ENCODE assay signal across 9 cellular contexts in genomic region chr1:40421694-40422384, GRCh38.
DNase-seq lines count a peak whose midpoint lies in the region; ATAC-seq lines count a peak whose summit lies in the region.
"Had no signal": no experiment of that assay in that cellular context is flagged by ENCODE, and none has a peak within 500 bp of the region (broad histone marks: within the 10 kb centered on the region; RNA-seq: fewer than 3 reads in every experiment).

No MANE protein-coding gene starts in this region.

- H3K4me1 Mint-ChIP-seq in T-helper 1 cell treated with Interleukin-12 subunit alpha and Interleukin-12 subunit beta and Interleukin-4 antibody, amounts not matched to agents 30 μg/mL and 1 μg/mL, for 36 hours (ENCODE audit: low read depth): peaks cover 13% of the 10 kb centered on the region
- H3K4me1 Mint-ChIP-seq in stimulated activated naive B cell treated with anti-CD40 and anti-IgM and Interleukin-4, amounts not matched to agents 10 μg/mL and 1 μg/mL and 100 μg/mL, for 72 hours: peaks cover 40 to 63% of the 10 kb centered on the region in 2 donors

- no peaks in the 10 kb centered on the region for H3K27me3 Mint-ChIP-seq in T-helper 1 cell treated with Interleukin-12 subunit alpha and Interleukin-12 subunit beta and Interleukin-4 antibody, amounts not matched to agents 30 μg/mL and 1 μg/mL, for 36 hours (ENCODE audit: low read depth)
- H3K27me3 Mint-ChIP-seq in stimulated activated naive B cell treated with anti-CD40 and anti-IgM and Interleukin-4, amounts not matched to agents 10 μg/mL and 1 μg/mL and 100 μg/mL, for 72 hours: no peaks in the 10 kb centered on the region

- no peak overlapping the region for H3K4me3 Mint-ChIP-seq in T-helper 1 cell treated with Interleukin-12 subunit alpha and Interleukin-12 subunit beta and Interleukin-4 antibody, amounts not matched to agents 30 μg/mL and 1 μg/mL, for 36 hours
- peak overlapping the region in 1 of 2 donors; percentile 20 for H3K4me3 Mint-ChIP-seq in stimulated activated naive B cell treated with anti-CD40 and anti-IgM and Interleukin-4, amounts not matched to agents 10 μg/mL and 1 μg/mL and 100 μg/mL, for 72 hours

- H3K27ac Mint-ChIP-seq in T-helper 1 cell treated with Interleukin-12 subunit alpha and Interleukin-12 subunit beta and Interleukin-4 antibody, amounts not matched to agents 30 μg/mL and 1 μg/mL, for 36 hours: peak overlapping the region; percentile 55
- peak overlapping the region; percentile 11 for H3K27ac Mint-ChIP-seq in stimulated activated naive B cell treated with anti-CD40 and anti-IgM and Interleukin-4, amounts not matched to agents 10 μg/mL and 1 μg/mL and 100 μg/mL, for 72 hours

- peaks cover 80% of the 10 kb centered on the region for H3K36me3 Mint-ChIP-seq in T-helper 1 cell treated with Interleukin-12 subunit alpha and Interleukin-12 subunit beta and Interleukin-4 antibody, amounts not matched to agents 30 μg/mL and 1 μg/mL, for 36 hours (ENCODE audit: low read depth)
- H3K36me3 Mint-ChIP-seq in stimulated activated naive B cell treated with anti-CD40 and anti-IgM and Interleukin-4, amounts not matched to agents 10 μg/mL and 1 μg/mL and 100 μg/mL, for 72 hours: peaks cover 76 to 83% of the 10 kb centered on the region in 2 donors

- no peaks in the 10 kb centered on the region for H3K9me3 Mint-ChIP-seq in T-helper 1 cell treated with Interleukin-12 subunit alpha and Interleukin-12 subunit beta and Interleukin-4 antibody, amounts not matched to agents 30 μg/mL and 1 μg/mL, for 36 hours
- H3K9me3 Mint-ChIP-seq in stimulated activated naive B cell treated with anti-CD40 and anti-IgM and Interleukin-4, amounts not matched to agents 10 μg/mL and 1 μg/mL and 100 μg/mL, for 72 hours: peaks cover 0 to 1% of the 10 kb centered on the region in 2 donors

- no peak for DNase-seq in T-helper 1 cell
- DNase-seq in OCI-M1 (lab: John Stamatoyannopoulos, UW): peak; percentile 21
- peak; percentile 16 for DNase-seq in fibroblast of peridontal ligament (ENCODE audit: extremely low read depth)
- no peak for DNase-seq in stimulated activated naive B cell treated with anti-CD40 and anti-IgM and Interleukin-4, amounts not matched to agents 10 μg/mL and 1 μg/mL and 100 μg/mL, for 72 hours
- no peak for DNase-seq in AG08395 (ENCODE audit: low spot score)
- no peak for DNase-seq in NCI-H1694 treated with DMSO at 0.1 percent for 48 hours (lab: John Stamatoyannopoulos, UW)
- DNase-seq: NCI-H82 had no signal

- no peak for ATAC-seq in stimulated activated naive B cell treated with anti-CD40 and anti-IgM and Interleukin-4, amounts not matched to agents 10 μg/mL and 1 μg/mL and 100 μg/mL, for 72 hours (replicated peaks)
- no peak for ATAC-seq in HG03521 (IDR thresholded peaks at IDR 0.05; ENCODE audit: unreplicated experiment)

Comparison
In these comparisons a context has a peak if more than half of its experiments do, and no peak if none do; other contexts are left out.
1. DNase-seq: peak in OCI-M1 (single experiment) and fibroblast of peridontal ligament (single experiment); none in T-helper 1 cell (0 of 5), stimulated activated naive B cell treated with anti-CD40 and anti-IgM and Interleukin-4, amounts not matched to agents 10 μg/mL and 1 μg/mL and 100 μg/mL, for 72 hours (single experiment), AG08395 (single experiment) and NCI-H1694 treated with DMSO at 0.1 percent for 48 hours (single experiment).